ENCODE assay signal across 13 cellular contexts in the genomic region with DNA sequence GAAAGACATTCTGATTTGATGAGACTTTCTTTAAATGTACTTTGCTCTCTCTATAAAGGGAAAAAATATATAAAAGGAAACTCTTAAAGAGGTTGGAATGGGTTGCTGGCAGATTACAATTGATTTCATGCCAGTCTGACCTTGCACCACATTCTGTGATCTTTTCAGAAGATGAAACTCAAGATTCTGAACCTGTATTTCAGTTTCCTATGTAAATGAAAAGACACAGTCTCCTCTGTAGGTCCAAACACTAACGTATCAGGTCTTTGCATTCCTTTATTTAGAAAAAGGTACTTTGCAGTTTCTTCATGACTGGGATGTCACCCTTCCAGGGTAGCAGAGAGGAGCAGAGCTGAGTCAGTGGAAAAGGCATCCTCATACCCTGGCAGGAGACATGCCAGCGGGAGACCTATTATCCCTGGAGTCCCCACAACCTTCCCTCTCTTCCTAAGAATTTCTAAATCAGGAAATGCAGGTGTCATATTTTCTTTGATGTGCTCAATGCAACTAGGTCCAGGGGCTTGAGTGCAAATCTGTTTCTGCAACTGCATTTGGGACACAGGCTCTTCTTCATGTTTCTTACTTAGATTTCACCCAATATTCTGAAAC.
DNase-seq lines count a peak whose midpoint lies in the region; ATAC-seq and TF ChIP-seq lines count a peak whose summit lies in the region.
"Had no signal": no experiment of that assay in that cellular context is flagged by ENCODE, and none has a peak within 500 bp of the region (broad histone marks: within the 10 kb centered on the region; RNA-seq: fewer than 3 reads in every experiment).

No MANE protein-coding gene starts in this region.

- TF ChIP-seq CTCF in omental fat pad (IDR thresholded peaks at IDR 0.05), result no peak

- H3K9me3 ChIP-seq in CD8-positive, alpha-beta memory T cell (ENCODE audit: low read length), result no peaks in the 10 kb centered on the region
- H3K9me3 ChIP-seq in duodenal mucosa (ENCODE audit: control insufficient read depth in 1 of 2, low read length in 2 of 2), result no peaks in the 10 kb centered on the region
- H3K9me3 ChIP-seq: BE2C, Peyer's patch had no signal

- H3K27me3 Mint-ChIP-seq in CD8-positive, alpha-beta memory T cell, result peaks cover 0 to 2% of the 10 kb centered on the region in 2 donors

- CTCF ChIA-PET in CD8-positive, alpha-beta memory T cell (lab: Charles Lee), result no interaction called here

- H3K4me3 Mint-ChIP-seq in CD8-positive, alpha-beta memory T cell, result peak overlapping the region in 1 of 7 donors; percentile 72
- H3K4me3 Mint-ChIP-seq: nephron had no signal

- H3K27ac ChIP-seq in CD8-positive, alpha-beta memory T cell (ENCODE audit: low read depth, low read length), result no peak overlapping the region
- peak overlapping the region; percentile 16 for H3K27ac ChIP-seq in duodenal mucosa (ENCODE audit: low read depth, low read length)

- H3K27ac Mint-ChIP-seq in CD8-positive, alpha-beta memory T cell, result peak overlapping the region in 6 of 8 donors; percentile 56 to 94 (median 89)
- H3K27ac Mint-ChIP-seq: activated naive CD4-positive, alpha-beta T cell treated with anti-CD3 and anti-CD28 coated beads, Interleukin-2, amount 50 U/mL, for 72 hours had no signal

- peaks cover 22 to 54% (median 52%) of the 10 kb centered on the region in 3 donors for H3K4me1 Mint-ChIP-seq in CD8-positive, alpha-beta memory T cell

- H3K4me3 ChIP-seq in CD8-positive, alpha-beta memory T cell (ENCODE audit: low read length), result no peak overlapping the region
- H3K4me3 ChIP-seq in duodenal mucosa (ENCODE audit: low read depth in 1 of 2, low read length in 2 of 2), result no peak overlapping the region
- H3K4me3 ChIP-seq: Peyer's patch had no signal

- H3K36me3 Mint-ChIP-seq in CD8-positive, alpha-beta memory T cell, result peaks cover 0 to 19% (median 0%) of the 10 kb centered on the region in 3 donors
- H3K36me3 Mint-ChIP-seq: activated naive CD4-positive, alpha-beta T cell treated with anti-CD3 and anti-CD28 coated beads, Interleukin-2, amount 50 U/mL, for 72 hours had no signal

- H3K9ac ChIP-seq in duodenal mucosa (ENCODE audit: low read depth in 1 of 2, low read length in 2 of 2), result no peak overlapping the region

- no peaks in the 10 kb centered on the region for H3K36me3 ChIP-seq in CD8-positive, alpha-beta memory T cell (ENCODE audit: insufficient read depth, low read length)
- H3K36me3 ChIP-seq in duodenal mucosa (ENCODE audit: control insufficient read depth in 1 of 2, insufficient read depth in 2 of 2, low read length in 2 of 2), result no peaks in the 10 kb centered on the region
- H3K36me3 ChIP-seq: Peyer's patch had no signal

- ATAC-seq in GM19467 (IDR thresholded peaks at IDR 0.05; ENCODE audit: unreplicated experiment), result peak; percentile 31
- peak; percentile 41 for ATAC-seq in HG03439 (IDR thresholded peaks at IDR 0.05; ENCODE audit: unreplicated experiment)
- no peak for ATAC-seq in omental fat pad (ENCODE audit: low FRiP score)
- ATAC-seq in GM18868 (IDR thresholded peaks at IDR 0.05; ENCODE audit: unreplicated experiment), result no peak

- no peaks in the 10 kb centered on the region for H3K27me3 ChIP-seq in CD8-positive, alpha-beta memory T cell (ENCODE audit: insufficient read depth, low read length, poor library complexity, severe bottlenecking)
- H3K27me3 ChIP-seq in duodenal mucosa (ENCODE audit: control insufficient read depth in 1 of 2, insufficient read depth in 2 of 2, low read length in 2 of 2), result no peaks in the 10 kb centered on the region
- H3K27me3 ChIP-seq: BE2C, Peyer's patch had no signal

- POLR2A ChIA-PET in CD8-positive, alpha-beta memory T cell (lab: Charles Lee), result no interaction called here

- peaks cover 0 to 12% (median 9%) of the 10 kb centered on the region in 5 donors for H3K9me3 Mint-ChIP-seq in CD8-positive, alpha-beta memory T cell
- H3K9me3 Mint-ChIP-seq: activated naive CD4-positive, alpha-beta T cell treated with anti-CD3 and anti-CD28 coated beads, Interleukin-2, amount 50 U/mL, for 72 hours; nephron had no signal

- no peak for DNase-seq in CD8-positive, alpha-beta memory T cell
- DNase-seq in KG1 (lab: John Stamatoyannopoulos, UW), result no peak
- DNase-seq in omental fat pad (ENCODE audit: low spot score), result no peak
- no peak for DNase-seq in NCI-H2227 treated with DMSO at 0.1 percent for 48 hours (lab: John Stamatoyannopoulos, UW)
- DNase-seq: BE2C, NCI-H1092, Peyer's patch had no signal

- H3K4me1 ChIP-seq in CD8-positive, alpha-beta memory T cell (ENCODE audit: insufficient read depth, low read length), result peaks cover 19% of the 10 kb centered on the region
- H3K4me1 ChIP-seq in duodenal mucosa (ENCODE audit: control insufficient read depth in 1 of 2, insufficient read depth in 2 of 2, low read length in 2 of 2), result peaks cover 0 to 4% of the 10 kb centered on the region in 2 donors
- H3K4me1 ChIP-seq: Peyer's patch had no signal

Comparison
In these comparisons a context has a peak if more than half of its experiments do, and no peak if none do; other contexts are left out.
1. ATAC-seq: peak in GM19467 (single experiment) and HG03439 (single experiment); none in omental fat pad (single experiment) and GM18868 (single experiment).